In the genomic region with DNA sequence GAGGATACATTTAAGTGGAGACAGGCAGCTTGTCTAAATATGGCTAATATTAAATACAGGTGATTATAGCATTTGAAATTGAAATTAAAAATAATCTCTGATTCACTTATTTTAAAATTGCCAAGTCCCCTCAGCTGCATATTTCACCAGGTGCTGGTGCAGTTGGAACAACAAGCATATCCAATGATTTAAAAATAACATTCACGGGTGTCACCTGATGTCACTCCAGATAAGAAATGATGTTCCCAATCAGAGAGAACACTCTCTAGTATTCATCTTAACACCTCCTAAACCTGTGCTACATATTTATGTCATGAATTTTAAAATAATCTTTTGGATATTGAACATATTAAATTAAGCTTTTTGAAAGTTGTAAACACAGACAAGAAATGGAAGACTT, we compare ENCODE assay signal across 24 cellular contexts.
DNase-seq lines count a peak whose midpoint lies in the region; ATAC-seq, FAIRE-seq and TF ChIP-seq lines count a peak whose summit lies in the region.
"Had no signal": no experiment of that assay in that cellular context is flagged by ENCODE, and none has a peak within 500 bp of the region (broad histone marks: within the 10 kb centered on the region; RNA-seq: fewer than 3 reads in every experiment).

No MANE protein-coding gene starts in this region.

- FAIRE-seq in D721Med (lab: Jason Lieb, UNC) = peak; percentile 11
- FAIRE-seq: A549, G401.6, GM12891, GM19239 had no signal

- no peaks in the 10 kb centered on the region for H3K27me3 ChIP-seq in SU-DHL-6 (ENCODE audit: low read length)
- H3K27me3 ChIP-seq in SJCRH30 = no peaks in the 10 kb centered on the region
- H3K27me3 ChIP-seq: BLaER1 treated with 17β-estradiol and CSF1 and Interleukin-3, amounts not matched to agents 10 nM and 100 nM had no signal

- ATAC-seq in HG03045 (IDR thresholded peaks at IDR 0.05; ENCODE audit: unreplicated experiment) = no peak
- ATAC-seq: A549; CD8-positive, alpha-beta T cell had no signal

- no peak overlapping the region for H3K9ac ChIP-seq in SU-DHL-6 (ENCODE audit: low read length)
- H3K9ac ChIP-seq: BLaER1 treated with 17β-estradiol and CSF1 and Interleukin-3, amounts not matched to agents 10 nM and 100 nM had no signal

- no peak for DNase-seq in D721Med (ENCODE audit: insufficient read length, low spot score)
- DNase-seq in cerebellum (ENCODE audit: low spot score) = peak; percentile 27
- no peak for DNase-seq in SJCRH30
- DNase-seq: AML-193; Caco-2; Calu3; CD4-positive, alpha-beta T cell; CD8-positive, alpha-beta T cell; DMS 273 treated with DMSO at 0.1 percent for 48 hours; DMS153; DMS53; DMS79; DND-41; EL; GF-D8 had no signal

- H3K4me2 ChIP-seq in SU-DHL-6 (ENCODE audit: low read depth, low read length, poor library complexity, severe bottlenecking) = no peak overlapping the region
- H3K4me2 ChIP-seq: A549; BLaER1 treated with 17β-estradiol and CSF1 and Interleukin-3, amounts not matched to agents 10 nM and 100 nM had no signal

- no peaks in the 10 kb centered on the region for H3K79me2 ChIP-seq in SU-DHL-6 (ENCODE audit: insufficient read depth, low read length)

- peak overlapping the region; percentile 19 for H2AFZ ChIP-seq in SU-DHL-6 (ENCODE audit: low read depth, low read length, severe bottlenecking)

- no peaks in the 10 kb centered on the region for H3F3A ChIP-seq in SU-DHL-6 (ENCODE audit: insufficient read depth)

- H3K9me3 ChIP-seq in SU-DHL-6 (ENCODE audit: insufficient read depth, low read length) = no peaks in the 10 kb centered on the region
- no peaks in the 10 kb centered on the region for H3K9me3 ChIP-seq in SJCRH30 (replicated peaks)
- H3K9me3 ChIP-seq: A549; BLaER1 treated with 17β-estradiol and CSF1 and Interleukin-3, amounts not matched to agents 10 nM and 100 nM; Caco-2 had no signal

- no peaks in the 10 kb centered on the region for H3K9me2 ChIP-seq in SU-DHL-6 (replicated peaks; ENCODE audit: insufficient read depth, low read length)

- no peaks in the 10 kb centered on the region for H4K20me1 ChIP-seq in SU-DHL-6 (ENCODE audit: low read depth, low read length)
- H4K20me1 ChIP-seq: BLaER1 treated with 17β-estradiol and CSF1 and Interleukin-3, amounts not matched to agents 10 nM and 100 nM had no signal

- H3K27ac ChIP-seq in SU-DHL-6 (ENCODE audit: low read depth, low read length) (no peak overlapping the region), SJCRH30 (no peak overlapping the region)
- H3K27ac ChIP-seq: 22Rv1; A549; BLaER1 treated with 17β-estradiol and CSF1 and Interleukin-3, amounts not matched to agents 10 nM and 100 nM; C4-2B had no signal

- no peaks in the 10 kb centered on the region for H3K4me1 ChIP-seq in SJCRH30
- H3K4me1 ChIP-seq: A549; BLaER1 treated with 17β-estradiol and CSF1 and Interleukin-3, amounts not matched to agents 10 nM and 100 nM; Caco-2 had no signal

- H3K4me3 ChIP-seq in SU-DHL-6 (ENCODE audit: insufficient read depth, low read length, poor library complexity, severe bottlenecking) (no peak overlapping the region), SJCRH30 (no peak overlapping the region)
- H3K4me3 ChIP-seq: A549; BLaER1 treated with 17β-estradiol and CSF1 and Interleukin-3, amounts not matched to agents 10 nM and 100 nM had no signal

- TF ChIP-seq CTCF in D721Med (IDR thresholded peaks at IDR 0.05; ENCODE audit: insufficient read depth, missing control alignments) (no peak), SU-DHL-6 (IDR thresholded peaks at IDR 0.05; ENCODE audit: insufficient read depth, low read length, poor library complexity, severe bottlenecking) (no peak)

- H3K36me3 ChIP-seq in SU-DHL-6 (ENCODE audit: low read length) (no peaks in the 10 kb centered on the region), SJCRH30 (no peaks in the 10 kb centered on the region)
- H3K36me3 ChIP-seq: BLaER1 treated with 17β-estradiol and CSF1 and Interleukin-3, amounts not matched to agents 10 nM and 100 nM had no signal
